In genomic region chr20:50112512-50113419, GRCh38 we compare ENCODE assay signal across 8 cellular contexts. TPM values are rescaled to one million over a fixed set of nuclear protein-coding genes. Genes with fewer than 3 reads are reported as not detected.
A peak's percentile ranks its signal among the peaks of the same experiment; 100 is the strongest.
DNase-seq lines count a peak whose midpoint lies in the region; ATAC-seq and TF ChIP-seq lines count a peak whose summit lies in the region.

Gene UBE2V1 (minus strand): TSS chr20:50113150. CDS start chr20:50113128, 22 bp downstream.

- POLR2A ChIA-PET in naive thymus-derived CD8-positive, alpha-beta T cell (lab: Charles Lee), result interaction anchor here (0.6 to 3.4 kb wide), 11 partner anchors 13 to 177 kb away, joined by 3 to 33 read pairs (median 5); partner anchors contain the start of genes CEBPB, PEDS1, RNF114 and SNAI1

- no peaks in the 10 kb centered on the region for H3K27me3 ChIP-seq in RWPE2 (ENCODE audit: insufficient read depth, poor library complexity, severe bottlenecking)
- no peaks in the 10 kb centered on the region for H3K27me3 ChIP-seq in fibroblast of lung (ENCODE audit: control insufficient read depth, insufficient read depth, low read length)

- ATAC-seq in GM21529 (IDR thresholded peaks at IDR 0.05; ENCODE audit: unreplicated experiment) (peak; percentile 35), RWPE2 (ENCODE audit: low read depth) (peak; percentile 68)
- peak; percentile 67 for ATAC-seq in activated T-helper 17 cell treated with anti-CD3 and anti-CD28 coated beads, Interleukin-2, amount 50 U/mL, for 72 hours (replicated peaks)
- peak; percentile 79 to 82 for ATAC-seq in naive thymus-derived CD8-positive, alpha-beta T cell
- peak; percentile 72 to 81 for ATAC-seq in stimulated activated naive B cell treated with anti-CD40 and anti-IgM and Interleukin-4, amounts not matched to agents 10 μg/mL and 1 μg/mL and 100 μg/mL, for 72 hours (replicated peaks)

- H3K27ac ChIP-seq in RWPE2 (ENCODE audit: poor library complexity, severe bottlenecking) (peak within 1 kb of the TSS; percentile 81), fibroblast of lung (ENCODE audit: insufficient read depth, low read length) (peak within 1 kb of the TSS; percentile 91)

- DNase-seq in COR-L47 (lab: John Stamatoyannopoulos, UW), result peak; percentile 77
- peak; percentile 40 for DNase-seq in LNCaP clone FGC (ENCODE audit: low read depth)
- peak; percentile 98 for DNase-seq in RWPE2 (ENCODE audit: low spot score)
- DNase-seq in fibroblast of lung (ENCODE audit: low read depth in 2 of 2), result peak; percentile 86 to 88
- peak; percentile 81 to 93 (median 89) for DNase-seq in naive thymus-derived CD8-positive, alpha-beta T cell
- DNase-seq in stimulated activated naive B cell treated with anti-CD40 and anti-IgM and Interleukin-4, amounts not matched to agents 10 μg/mL and 1 μg/mL and 100 μg/mL, for 72 hours, result peak; percentile 79

- peak within 1 kb of the TSS; percentile 98 for H3K27ac Mint-ChIP-seq in activated T-helper 17 cell treated with anti-CD3 and anti-CD28 coated beads, Interleukin-2, amount 50 U/mL, for 72 hours
- H3K27ac Mint-ChIP-seq in naive thymus-derived CD8-positive, alpha-beta T cell, result peak within 1 kb of the TSS; percentile 92 to 99 (median 98)
- H3K27ac Mint-ChIP-seq in stimulated activated naive B cell treated with anti-CD40 and anti-IgM and Interleukin-4, amounts not matched to agents 10 μg/mL and 1 μg/mL and 100 μg/mL, for 72 hours, result peak within 1 kb of the TSS; percentile 99

- H3K36me3 ChIP-seq in RWPE2 (ENCODE audit: low read depth) (peaks cover 25% of the 10 kb centered on the region), fibroblast of lung (ENCODE audit: control insufficient read depth, insufficient read depth, low read length) (no peaks in the 10 kb centered on the region)

- peak within 1 kb of the TSS; percentile 95 for H3K4me3 Mint-ChIP-seq in activated T-helper 17 cell treated with anti-CD3 and anti-CD28 coated beads, Interleukin-2, amount 50 U/mL, for 72 hours
- peak within 1 kb of the TSS; percentile 92 to 100 (median 98) for H3K4me3 Mint-ChIP-seq in naive thymus-derived CD8-positive, alpha-beta T cell
- H3K4me3 Mint-ChIP-seq in stimulated activated naive B cell treated with anti-CD40 and anti-IgM and Interleukin-4, amounts not matched to agents 10 μg/mL and 1 μg/mL and 100 μg/mL, for 72 hours, result peak within 1 kb of the TSS; percentile 90 to 100

- H3K9me3 Mint-ChIP-seq in activated T-helper 17 cell treated with anti-CD3 and anti-CD28 coated beads, Interleukin-2, amount 50 U/mL, for 72 hours, result no peaks in the 10 kb centered on the region
- H3K9me3 Mint-ChIP-seq in naive thymus-derived CD8-positive, alpha-beta T cell, result no peaks in the 10 kb centered on the region
- H3K9me3 Mint-ChIP-seq in stimulated activated naive B cell treated with anti-CD40 and anti-IgM and Interleukin-4, amounts not matched to agents 10 μg/mL and 1 μg/mL and 100 μg/mL, for 72 hours, result peaks cover 0 to 1% of the 10 kb centered on the region in 2 donors

- H4K20me1 ChIP-seq in fibroblast of lung (ENCODE audit: control insufficient read depth, extremely low read depth, insufficient read depth, low read length), result no peaks in the 10 kb centered on the region

- TF ChIP-seq CTCF in LNCaP clone FGC (IDR thresholded peaks at IDR 0.05; ENCODE audit: control insufficient read depth, extremely low read depth, insufficient read depth) (peak; percentile 24), RWPE2 (IDR thresholded peaks at IDR 0.05; ENCODE audit: poor library complexity, severe bottlenecking) (peak; percentile 87), fibroblast of lung (conservative IDR thresholded peaks at IDR 0.05 in 1 of 2, IDR thresholded peaks at IDR 0.05 in 1 of 2; ENCODE audit: low read depth in 1 of 2, low read length in 2 of 2) (peak; percentile 39 to 45)

- peaks cover 50% of the 10 kb centered on the region for H3K79me2 ChIP-seq in fibroblast of lung (ENCODE audit: control insufficient read depth, insufficient read depth, low read length)

- H3K4me2 ChIP-seq in fibroblast of lung (ENCODE audit: extremely low read depth, insufficient read depth, low read length), result peak within 1 kb of the TSS; percentile 99

- H3K4me3 ChIP-seq in LNCaP clone FGC (ENCODE audit: low read depth, low read length), result peak within 1 kb of the TSS; percentile 94
- peak within 1 kb of the TSS; percentile 99 for H3K4me3 ChIP-seq in RWPE2 (ENCODE audit: severe bottlenecking)
- peak within 1 kb of the TSS; percentile 77 to 99 (median 88) for H3K4me3 ChIP-seq in fibroblast of lung (replicated peaks in 1 of 4; ENCODE audit: control extremely low read depth in 1 of 4, insufficient read depth in 1 of 4, low read depth in 3 of 4, low read length in 4 of 4)

- no peaks in the 10 kb centered on the region for H3K9me3 ChIP-seq in RWPE2 (ENCODE audit: severe bottlenecking)
- H3K9me3 ChIP-seq in fibroblast of lung (ENCODE audit: control insufficient read depth, insufficient read depth, low read depth, low read length), result no peaks in the 10 kb centered on the region

- H3K4me1 Mint-ChIP-seq in activated T-helper 17 cell treated with anti-CD3 and anti-CD28 coated beads, Interleukin-2, amount 50 U/mL, for 72 hours, result peaks cover 56% of the 10 kb centered on the region
- H3K4me1 Mint-ChIP-seq in naive thymus-derived CD8-positive, alpha-beta T cell, result peaks cover 56 to 86% (median 82%) of the 10 kb centered on the region in 4 donors
- peaks cover 57 to 82% of the 10 kb centered on the region in 2 donors for H3K4me1 Mint-ChIP-seq in stimulated activated naive B cell treated with anti-CD40 and anti-IgM and Interleukin-4, amounts not matched to agents 10 μg/mL and 1 μg/mL and 100 μg/mL, for 72 hours

- H3K27me3 Mint-ChIP-seq in activated T-helper 17 cell treated with anti-CD3 and anti-CD28 coated beads, Interleukin-2, amount 50 U/mL, for 72 hours, result no peaks in the 10 kb centered on the region
- no peaks in the 10 kb centered on the region for H3K27me3 Mint-ChIP-seq in naive thymus-derived CD8-positive, alpha-beta T cell
- H3K27me3 Mint-ChIP-seq in stimulated activated naive B cell treated with anti-CD40 and anti-IgM and Interleukin-4, amounts not matched to agents 10 μg/mL and 1 μg/mL and 100 μg/mL, for 72 hours, result no peaks in the 10 kb centered on the region

- H3K36me3 Mint-ChIP-seq in activated T-helper 17 cell treated with anti-CD3 and anti-CD28 coated beads, Interleukin-2, amount 50 U/mL, for 72 hours (ENCODE audit: low read depth), result peaks cover 49% of the 10 kb centered on the region
- H3K36me3 Mint-ChIP-seq in naive thymus-derived CD8-positive, alpha-beta T cell, result peaks cover 0 to 15% (median 0%) of the 10 kb centered on the region in 3 donors
- H3K36me3 Mint-ChIP-seq in stimulated activated naive B cell treated with anti-CD40 and anti-IgM and Interleukin-4, amounts not matched to agents 10 μg/mL and 1 μg/mL and 100 μg/mL, for 72 hours, result peaks cover 20 to 29% of the 10 kb centered on the region in 2 donors

- peak within 1 kb of the TSS; percentile 89 for H3K9ac ChIP-seq in fibroblast of lung (ENCODE audit: insufficient read depth, low read length)

- peaks cover 35% of the 10 kb centered on the region for H3K4me1 ChIP-seq in RWPE2 (ENCODE audit: insufficient read depth, poor library complexity, severe bottlenecking)
- peaks cover 27% of the 10 kb centered on the region for H3K4me1 ChIP-seq in fibroblast of lung (ENCODE audit: control insufficient read depth, extremely low read depth, insufficient read depth, low read length)

- peak within 1 kb of the TSS; percentile 62 for H2AFZ ChIP-seq in fibroblast of lung (ENCODE audit: low read length)

RNA-seq across cellular contexts. Expression of gene UBE2V1, which starts in this region (rescaled TPM):
- 100 to 1,000 TPM; 197 to 205 TPM for total RNA-seq in activated T-helper 17 cell treated with anti-CD3 and anti-CD28 coated beads, Interleukin-2, amount 50 U/mL, for 72 hours
- 31.7 and 33.4 TPM in 2 replicates for total RNA-seq in fibroblast of lung
- 193 and 217 TPM in 2 replicates for polyA plus RNA-seq in fibroblast of lung
- polyA plus RNA-seq in fibroblast of lung (2012), result 148 and 150 TPM in 2 replicates
- polyA minus RNA-seq in fibroblast of lung (ENCODE audit: low replicate concordance), result 51.1 and 51.5 TPM in 2 replicates
- 100 to 1,000 TPM; 154 to 165 TPM for total RNA-seq in naive thymus-derived CD8-positive, alpha-beta T cell
- 100 to 1,000 TPM; 141 to 155 (median 148) TPM for polyA plus RNA-seq in naive thymus-derived CD8-positive, alpha-beta T cell

Comparison
In these comparisons a context has a peak if more than half of its experiments do, and no peak if none do; other contexts are left out.
1. Peak in every context shown above with its lines: DNase-seq, ATAC-seq, H3K4me3 ChIP-seq and H3K27ac ChIP-seq.
2. DNase-seq: peak in every context shown above with its lines; median percentile 98 in RWPE2; 89 in naive thymus-derived CD8-positive, alpha-beta T cell; 87 in fibroblast of lung; 79 in stimulated activated naive B cell treated with anti-CD40 and anti-IgM and Interleukin-4, amounts not matched to agents 10 μg/mL and 1 μg/mL and 100 μg/mL, for 72 hours; 77 in COR-L47; 40 in LNCaP clone FGC.
3. CTCF ChIP-seq: peak in every context shown above with its lines; median percentile 87 in RWPE2; 42 in fibroblast of lung; 24 in LNCaP clone FGC.